1 cellular context compared by ENCODE assay signal in the genomic region with DNA sequence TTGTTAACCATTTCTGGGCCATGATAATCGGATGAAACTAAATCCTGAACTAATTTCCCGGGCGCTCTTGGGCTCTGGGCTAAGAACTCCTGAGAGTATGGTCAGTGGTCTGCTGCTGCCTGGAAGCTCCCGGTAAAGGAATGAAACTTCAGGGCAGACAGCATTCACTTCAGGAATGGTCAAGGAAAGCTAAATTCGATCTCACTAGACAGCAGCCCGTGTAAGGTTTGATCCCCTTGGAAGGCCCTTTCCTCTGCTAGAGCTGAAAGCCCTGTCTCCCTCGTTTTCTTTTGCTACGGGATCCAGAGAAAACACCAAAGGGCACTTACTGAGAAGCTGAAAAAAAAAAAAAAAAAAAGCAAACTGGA.
TF ChIP-seq lines count a peak whose summit lies in the region.

No MANE protein-coding gene starts in this region.

TF ChIP-seq in HCT116, 20 proteins besides CTCF, POLR2A, EP300 and RAD21 (continued from another document):
- TF ChIP-seq, protein P1, sequence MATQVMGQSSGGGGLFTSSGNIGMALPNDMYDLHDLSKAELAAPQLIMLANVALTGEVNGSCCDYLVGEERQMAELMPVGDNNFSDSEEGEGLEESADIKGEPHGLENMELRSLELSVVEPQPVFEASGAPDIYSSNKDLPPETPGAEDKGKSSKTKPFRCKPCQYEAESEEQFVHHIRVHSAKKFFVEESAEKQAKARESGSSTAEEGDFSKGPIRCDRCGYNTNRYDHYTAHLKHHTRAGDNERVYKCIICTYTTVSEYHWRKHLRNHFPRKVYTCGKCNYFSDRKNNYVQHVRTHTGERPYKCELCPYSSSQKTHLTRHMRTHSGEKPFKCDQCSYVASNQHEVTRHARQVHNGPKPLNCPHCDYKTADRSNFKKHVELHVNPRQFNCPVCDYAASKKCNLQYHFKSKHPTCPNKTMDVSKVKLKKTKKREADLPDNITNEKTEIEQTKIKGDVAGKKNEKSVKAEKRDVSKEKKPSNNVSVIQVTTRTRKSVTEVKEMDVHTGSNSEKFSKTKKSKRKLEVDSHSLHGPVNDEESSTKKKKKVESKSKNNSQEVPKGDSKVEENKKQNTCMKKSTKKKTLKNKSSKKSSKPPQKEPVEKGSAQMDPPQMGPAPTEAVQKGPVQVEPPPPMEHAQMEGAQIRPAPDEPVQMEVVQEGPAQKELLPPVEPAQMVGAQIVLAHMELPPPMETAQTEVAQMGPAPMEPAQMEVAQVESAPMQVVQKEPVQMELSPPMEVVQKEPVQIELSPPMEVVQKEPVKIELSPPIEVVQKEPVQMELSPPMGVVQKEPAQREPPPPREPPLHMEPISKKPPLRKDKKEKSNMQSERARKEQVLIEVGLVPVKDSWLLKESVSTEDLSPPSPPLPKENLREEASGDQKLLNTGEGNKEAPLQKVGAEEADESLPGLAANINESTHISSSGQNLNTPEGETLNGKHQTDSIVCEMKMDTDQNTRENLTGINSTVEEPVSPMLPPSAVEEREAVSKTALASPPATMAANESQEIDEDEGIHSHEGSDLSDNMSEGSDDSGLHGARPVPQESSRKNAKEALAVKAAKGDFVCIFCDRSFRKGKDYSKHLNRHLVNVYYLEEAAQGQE (IDR thresholded peaks at IDR 0.05; ENCODE audit: low read depth): no peak
- TF ChIP-seq SIN3A (IDR thresholded peaks at IDR 0.05; ENCODE audit: low read depth): no peak
- no peak for TF ChIP-seq SRF (IDR thresholded peaks at IDR 0.05; ENCODE audit: low read depth)
- TF ChIP-seq ATF3 (IDR thresholded peaks at IDR 0.05): no peak
- no peak for TF ChIP-seq POLR2AphosphoS5 (IDR thresholded peaks at IDR 0.05; ENCODE audit: low read depth, low read length)
- TF ChIP-seq FOSL1 (IDR thresholded peaks at IDR 0.05; ENCODE audit: low read depth): no peak
- TF ChIP-seq, protein P2, sequence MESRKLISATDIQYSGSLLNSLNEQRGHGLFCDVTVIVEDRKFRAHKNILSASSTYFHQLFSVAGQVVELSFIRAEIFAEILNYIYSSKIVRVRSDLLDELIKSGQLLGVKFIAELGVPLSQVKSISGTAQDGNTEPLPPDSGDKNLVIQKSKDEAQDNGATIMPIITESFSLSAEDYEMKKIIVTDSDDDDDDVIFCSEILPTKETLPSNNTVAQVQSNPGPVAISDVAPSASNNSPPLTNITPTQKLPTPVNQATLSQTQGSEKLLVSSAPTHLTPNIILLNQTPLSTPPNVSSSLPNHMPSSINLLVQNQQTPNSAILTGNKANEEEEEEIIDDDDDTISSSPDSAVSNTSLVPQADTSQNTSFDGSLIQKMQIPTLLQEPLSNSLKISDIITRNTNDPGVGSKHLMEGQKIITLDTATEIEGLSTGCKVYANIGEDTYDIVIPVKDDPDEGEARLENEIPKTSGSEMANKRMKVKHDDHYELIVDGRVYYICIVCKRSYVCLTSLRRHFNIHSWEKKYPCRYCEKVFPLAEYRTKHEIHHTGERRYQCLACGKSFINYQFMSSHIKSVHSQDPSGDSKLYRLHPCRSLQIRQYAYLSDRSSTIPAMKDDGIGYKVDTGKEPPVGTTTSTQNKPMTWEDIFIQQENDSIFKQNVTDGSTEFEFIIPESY (IDR thresholded peaks at IDR 0.05; ENCODE audit: extremely low read depth, insufficient replicate concordance, low read length): no peak
- TF ChIP-seq EZH2 (IDR thresholded peaks at IDR 0.05): no peak
- no peak for TF ChIP-seq EGR1 (IDR thresholded peaks at IDR 0.05; ENCODE audit: low read depth)
- no peak for TF ChIP-seq ZFX (IDR thresholded peaks at IDR 0.05)
- TF ChIP-seq CBX3 (IDR thresholded peaks at IDR 0.05; ENCODE audit: low read depth): no peak
- TF ChIP-seq SP1 (IDR thresholded peaks at IDR 0.05; ENCODE audit: low read depth): no peak
TF ChIP-seq in HCT116: peak in this region for 0.
